Comparison of ENCODE assay signal across 23 cellular contexts in genomic region chr7:135195968-135196629, GRCh38. TPM values are rescaled to one million over a fixed set of nuclear protein-coding genes. Genes with fewer than 3 reads are reported as not detected.
DNase-seq lines count a peak whose midpoint lies in the region; ATAC-seq, FAIRE-seq and TF ChIP-seq lines count a peak whose summit lies in the region.
"Had no signal": no experiment of that assay in that cellular context is flagged by ENCODE, and none has a peak within 500 bp of the region (broad histone marks: within the 10 kb centered on the region; RNA-seq: fewer than 3 reads in every experiment).

No MANE protein-coding gene starts in this region.

- H3K4me2 ChIP-seq in BLaER1 treated with 17β-estradiol and CSF1 and Interleukin-3, amounts not matched to agents 10 nM and 100 nM, result peak overlapping the region in 7 of 11 experiments; percentile 81 to 93 (median 82); a peak in 12 of 22 replicates

- DNase-seq in kidney (peak; percentile 58), GM03348 (ENCODE audit: low spot score) (no peak)
- no peak for DNase-seq in stimulated activated effector memory CD8-positive, alpha-beta T cell treated with anti-CD3 and anti-CD28 coated beads, Interleukin-12 subunit alpha, Interleukin-12 subunit beta, amount 100 ng/mL, for 72 hours (ENCODE audit: low spot score in 2 of 2)
- DNase-seq in activated CD4-positive, CD25-positive, alpha-beta regulatory T cell (lab: John Stamatoyannopoulos, UW), result no peak
- DNase-seq: Caco-2; CD4-positive, alpha-beta memory T cell; DMS 273 treated with DMSO at 0.1 percent for 48 hours; DMS79 treated with DMSO at 0.1 percent for 48 hours; Kasumi-1; NCI-H187; NCI-H446 treated with DMSO at 0.1 percent for 48 hours; NCI-H526 treated with DMSO at 0.1 percent for 48 hours; OCI-M1 had no signal

- H3K4me3 Mint-ChIP-seq in stimulated activated effector memory CD8-positive, alpha-beta T cell treated with anti-CD3 and anti-CD28 coated beads, Interleukin-12 subunit alpha, Interleukin-12 subunit beta, amount 100 ng/mL, for 72 hours, result no peak overlapping the region
- H3K4me3 Mint-ChIP-seq: CD4-positive, alpha-beta memory T cell had no signal

- peaks cover 64% of the 10 kb centered on the region for H3K36me3 Mint-ChIP-seq in stimulated activated effector memory CD8-positive, alpha-beta T cell treated with anti-CD3 and anti-CD28 coated beads, Interleukin-12 subunit alpha, Interleukin-12 subunit beta, amount 100 ng/mL, for 72 hours

- TF ChIP-seq EP300 in Ishikawa (IDR thresholded peaks at IDR 0.05; ENCODE audit: borderline replicate concordance), result no peak

- H3K4me1 Mint-ChIP-seq in stimulated activated effector memory CD8-positive, alpha-beta T cell treated with anti-CD3 and anti-CD28 coated beads, Interleukin-12 subunit alpha, Interleukin-12 subunit beta, amount 100 ng/mL, for 72 hours, result no peaks in the 10 kb centered on the region

- H4K20me1 ChIP-seq in BLaER1 treated with 17β-estradiol and CSF1 and Interleukin-3, amounts not matched to agents 10 nM and 100 nM, result peaks cover 0 to 79% (median 0%) of the 10 kb centered on the region in 11 experiments; a peak in 2 of 22 replicates

- H3K27me3 ChIP-seq in BLaER1 treated with 17β-estradiol and CSF1 and Interleukin-3, amounts not matched to agents 10 nM and 100 nM, result no peaks in the 10 kb centered on the region
- H3K27me3 ChIP-seq: SJSA1 had no signal

- H3K9me3 ChIP-seq in BLaER1 treated with 17β-estradiol and CSF1 and Interleukin-3, amounts not matched to agents 10 nM and 100 nM (replicated peaks in 1 of 11), result no peaks in the 10 kb centered on the region
- H3K9me3 ChIP-seq in kidney (ENCODE audit: control insufficient read depth in 1 of 2, low read length in 2 of 2), result no peaks in the 10 kb centered on the region
- H3K9me3 ChIP-seq: Caco-2, SJSA1 had no signal

- peak overlapping the region; percentile 37 for H3K27ac Mint-ChIP-seq in stimulated activated effector memory CD8-positive, alpha-beta T cell treated with anti-CD3 and anti-CD28 coated beads, Interleukin-12 subunit alpha, Interleukin-12 subunit beta, amount 100 ng/mL, for 72 hours
- H3K27ac Mint-ChIP-seq: CD4-positive, alpha-beta memory T cell had no signal

- H3K4me3 ChIP-seq in BLaER1 treated with 17β-estradiol and CSF1 and Interleukin-3, amounts not matched to agents 10 nM and 100 nM, result no peak overlapping the region
- no peak overlapping the region for H3K4me3 ChIP-seq in kidney (ENCODE audit: low read length in 2 of 2)
- H3K4me3 ChIP-seq: SJSA1 had no signal

- peaks cover 19 to 50% (median 40%) of the 10 kb centered on the region in 10 experiments for H3K4me1 ChIP-seq in BLaER1 treated with 17β-estradiol and CSF1 and Interleukin-3, amounts not matched to agents 10 nM and 100 nM
- H3K4me1 ChIP-seq in kidney (ENCODE audit: control insufficient read depth in 1 of 2, insufficient read depth in 1 of 2, low read depth in 1 of 2, low read length in 2 of 2), result peaks cover 2 to 20% of the 10 kb centered on the region in 2 donors

- ATAC-seq in stimulated activated effector memory CD8-positive, alpha-beta T cell treated with anti-CD3 and anti-CD28 coated beads, Interleukin-12 subunit alpha, Interleukin-12 subunit beta, amount 100 ng/mL, for 72 hours, result peak; percentile 18
- ATAC-seq in HG03457 (IDR thresholded peaks at IDR 0.05; ENCODE audit: unreplicated experiment), result no peak
- ATAC-seq: Right ventricle myocardium inferior had no signal

- peaks cover 39 to 99% (median 62%) of the 10 kb centered on the region in 11 experiments for H3K36me3 ChIP-seq in BLaER1 treated with 17β-estradiol and CSF1 and Interleukin-3, amounts not matched to agents 10 nM and 100 nM
- peaks cover 43 to 85% of the 10 kb centered on the region in 2 donors for H3K36me3 ChIP-seq in kidney (ENCODE audit: control insufficient read depth in 1 of 2, insufficient read depth in 2 of 2, low read length in 2 of 2)

- intact Hi-C loops in kidney (cut with DNase I), result no loop called here

- TF ChIP-seq CTCF in kidney (IDR thresholded peaks at IDR 0.05; ENCODE audit: borderline replicate concordance, extremely low read depth, insufficient read depth), result no peak

- H3K9me3 Mint-ChIP-seq in stimulated activated effector memory CD8-positive, alpha-beta T cell treated with anti-CD3 and anti-CD28 coated beads, Interleukin-12 subunit alpha, Interleukin-12 subunit beta, amount 100 ng/mL, for 72 hours, result no peaks in the 10 kb centered on the region
- H3K9me3 Mint-ChIP-seq: CD4-positive, alpha-beta memory T cell had no signal

- no peak for TF ChIP-seq RAD21 in Ishikawa (IDR thresholded peaks at IDR 0.05; ENCODE audit: low read depth)

- FAIRE-seq in kidney (lab: Jason Lieb, UNC), result no peak
- FAIRE-seq: GM12891 had no signal

- no peak overlapping the region for H3K9ac ChIP-seq in BLaER1 treated with 17β-estradiol and CSF1 and Interleukin-3, amounts not matched to agents 10 nM and 100 nM
- H3K9ac ChIP-seq in kidney (ENCODE audit: low read length in 2 of 2), result no peak overlapping the region

- H3K27ac ChIP-seq in BLaER1 treated with 17β-estradiol and CSF1 and Interleukin-3, amounts not matched to agents 10 nM and 100 nM, result 0 out of 22 replicates have a peak overlapping the region, but pooled peaks of 1 of the 11 experiments have one; percentile 11
- no peak overlapping the region for H3K27ac ChIP-seq in kidney (ENCODE audit: low read depth in 2 of 2, low read length in 2 of 2)

TF ChIP-seq in Ishikawa, 13 proteins besides CTCF, POLR2A, EP300 and RAD21:
- TF ChIP-seq NFIC (IDR thresholded peaks at IDR 0.05) (peak; percentile 30; the same call in 1 of the 2 replicates), YY1 (IDR thresholded peaks at IDR 0.05; ENCODE audit: low read depth) (no peak), TEAD4 (IDR thresholded peaks at IDR 0.05) (no peak)

RNA-seq across cellular contexts. Expression of gene WDR91, which starts 15.2 kb away (rescaled TPM):
- 73.9 TPM for total RNA-seq in kidney
- 27.8 TPM for polyA plus RNA-seq in kidney (ENCODE audit: insufficient read depth, low read depth, low replicate concordance)

RNA-seq across cellular contexts. Expression of gene CYREN, which starts 25.6 kb away (rescaled TPM):
- total RNA-seq in kidney, result 89.3 TPM
- polyA plus RNA-seq in kidney (ENCODE audit: insufficient read depth, low read depth, low replicate concordance), result 39.4 TPM

RNA-seq across cellular contexts. Expression of gene STRA8, which starts 37.5 kb away (rescaled TPM):
- not detected for total RNA-seq in kidney
- 0.43 TPM for polyA plus RNA-seq in kidney (ENCODE audit: insufficient read depth, low read depth, low replicate concordance)
- total RNA-seq: A673; Caco-2; CD4-positive, alpha-beta memory T cell; H4; MCF 10A; Right ventricle myocardium inferior; SJSA1 had no signal
- polyA plus RNA-seq: BJ; CD4-positive, alpha-beta memory T cell had no signal

RNA-seq across cellular contexts. Expression of gene TMEM140, which starts 48.2 kb away (rescaled TPM):
- 31.3 TPM for total RNA-seq in kidney
- polyA plus RNA-seq in kidney (ENCODE audit: insufficient read depth, low read depth, low replicate concordance), result 28.2 TPM
- total RNA-seq: A673, MCF 10A had no signal
